In genomic region chr4:177453116-177453515, GRCh38 we compare ENCODE assay signal across 2 cellular contexts.
TF ChIP-seq lines count a peak whose summit lies in the region.

No MANE protein-coding gene starts in this region.

TF ChIP-seq in HepG2, 621 proteins besides CTCF, POLR2A, EP300 and RAD21:
- TF ChIP-seq ZFAT (CRISPR knock-in tag; conservative IDR thresholded peaks at IDR 0.05) (no peak), HNRNPK (IDR thresholded peaks at IDR 0.05; ENCODE audit: low read depth, low read length, poor library complexity, severe bottlenecking) (peak; percentile 94)
TF ChIP-seq in HepG2: peak in this region for 1.

TF ChIP-seq in K562, 482 proteins besides CTCF, POLR2A, EP300 and RAD21:
- TF ChIP-seq ZC3H11A (IDR thresholded peaks at IDR 0.05; ENCODE audit: low read depth, low read length) (no peak), ZNF398 (CRISPR knock-in tag; IDR thresholded peaks at IDR 0.05) (no peak), ZFP36 (IDR thresholded peaks at IDR 0.05; ENCODE audit: low read depth, low read length, partially characterized antibody) (no peak), HDAC3 (IDR thresholded peaks at IDR 0.05; ENCODE audit: borderline replicate concordance, partially characterized antibody) (no peak), PCBP2 (IDR thresholded peaks at IDR 0.05; ENCODE audit: low read depth, low read length, poor library complexity, severe bottlenecking) (peak; percentile 68), HNRNPK (IDR thresholded peaks at IDR 0.05; ENCODE audit: low read depth, low read length, poor library complexity, severe bottlenecking) (peak; percentile 55), TBL1XR1 (IDR thresholded peaks at IDR 0.05; ENCODE audit: low read length in 2 of 2) (no peak)
